Comparison of ENCODE assay signal across 22 cellular contexts in genomic region chr13:101959016-101959415, GRCh38.
DNase-seq lines count a peak whose midpoint lies in the region; ATAC-seq and TF ChIP-seq lines count a peak whose summit lies in the region.
"Had no signal": no experiment of that assay in that cellular context is flagged by ENCODE, and none has a peak within 500 bp of the region (broad histone marks: within the 10 kb centered on the region; RNA-seq: fewer than 3 reads in every experiment).

No MANE protein-coding gene starts in this region.

- H3K4me3 Mint-ChIP-seq in WTC11, result no peak overlapping the region
- no peak overlapping the region for H3K4me3 Mint-ChIP-seq in activated CD4-positive, alpha-beta T cell treated with anti-CD3 and anti-CD28 coated beads for 36 hours
- H3K4me3 Mint-ChIP-seq: HFFc6 had no signal

- POLR2A ChIA-PET in WTC11 (lab: Charles Lee), result no interaction called here
- POLR2A ChIA-PET in activated CD4-positive, alpha-beta T cell treated with anti-CD3 and anti-CD28 coated beads for 36 hours (lab: Charles Lee), result no interaction called here

- peaks cover 8% of the 10 kb centered on the region for H3K4me1 Mint-ChIP-seq in WTC11
- H3K4me1 Mint-ChIP-seq in activated CD4-positive, alpha-beta T cell treated with anti-CD3 and anti-CD28 coated beads for 36 hours, result no peaks in the 10 kb centered on the region

- no peak for TF ChIP-seq EP300 in upper lobe of left lung (IDR thresholded peaks at IDR 0.05)

- no peak for TF ChIP-seq POLR2A in upper lobe of left lung (IDR thresholded peaks at IDR 0.05)

- H3K4me1 ChIP-seq in upper lobe of left lung, result peaks cover 0 to 5% (median 0%) of the 10 kb centered on the region in 4 donors

- no peaks in the 10 kb centered on the region for H3K36me3 ChIP-seq in upper lobe of left lung

- H3K9me3 Mint-ChIP-seq in WTC11, result peaks cover 8% of the 10 kb centered on the region
- no peaks in the 10 kb centered on the region for H3K9me3 Mint-ChIP-seq in activated CD4-positive, alpha-beta T cell treated with anti-CD3 and anti-CD28 coated beads for 36 hours (ENCODE audit: low read depth)

- no peak overlapping the region for H3K27ac Mint-ChIP-seq in WTC11
- no peak overlapping the region for H3K27ac Mint-ChIP-seq in activated CD4-positive, alpha-beta T cell treated with anti-CD3 and anti-CD28 coated beads for 36 hours
- H3K27ac Mint-ChIP-seq: HFFc6 had no signal

- intact Hi-C loops in left colon (cut with DNase I, micrococcal nuclease), result no loop called here
- intact Hi-C loops in activated CD4-positive, alpha-beta T cell treated with anti-CD3 and anti-CD28 coated beads for 36 hours (cut with DNase I, micrococcal nuclease), result no loop called here

- 0 out of 2 replicates have a peak, but pooled peaks have one; percentile 6 for TF ChIP-seq CTCF in 22Rv1 (IDR thresholded peaks at IDR 0.05)
- TF ChIP-seq CTCF in WTC11 (IDR thresholded peaks at IDR 0.05), result no peak
- TF ChIP-seq CTCF in upper lobe of left lung (IDR thresholded peaks at IDR 0.05), result no peak

- H3K27ac ChIP-seq in 22Rv1, result no peak overlapping the region
- no peak overlapping the region for H3K27ac ChIP-seq in upper lobe of left lung
- H3K27ac ChIP-seq: GM23248, RWPE1, SK-N-MC had no signal

- no peaks in the 10 kb centered on the region for H3K27me3 Mint-ChIP-seq in WTC11 (ENCODE audit: low read depth)
- H3K27me3 Mint-ChIP-seq in activated CD4-positive, alpha-beta T cell treated with anti-CD3 and anti-CD28 coated beads for 36 hours, result no peaks in the 10 kb centered on the region

- 72 to 73% methylated on average over 5 of the region's 5 CpGs for WGBS in upper lobe of left lung, 2 donors

- peak; percentile 65 for ATAC-seq in WTC11
- peak; percentile 33 for ATAC-seq in left colon
- no peak for ATAC-seq in stimulated activated naive CD8-positive, alpha-beta T cell treated with anti-CD3 and anti-CD28 coated beads, Interleukin-15, Interleukin-2, amounts not matched to agents 100 U/mL and 50 U/mL, for 24 hours
- no peak for ATAC-seq in upper lobe of left lung (ENCODE audit: low FRiP score in 2 of 2)
- ATAC-seq in activated CD4-positive, alpha-beta T cell treated with anti-CD3 and anti-CD28 coated beads for 36 hours, result no peak
- ATAC-seq: Panc1 had no signal

- no peaks in the 10 kb centered on the region for H3K27me3 ChIP-seq in upper lobe of left lung

- no peaks in the 10 kb centered on the region for H3K9me3 ChIP-seq in upper lobe of left lung

- CTCF ChIA-PET in WTC11 (lab: Charles Lee), result interaction anchor here (1.2 to 1.4 kb wide), 3 partner anchors 16 to 132 kb away, joined by 3 to 5 read pairs (median 3); no protein-coding TSS in a partner anchor
- CTCF ChIA-PET in activated CD4-positive, alpha-beta T cell treated with anti-CD3 and anti-CD28 coated beads for 36 hours (lab: Charles Lee), result no interaction called here

- no peak overlapping the region for H3K4me3 ChIP-seq in upper lobe of left lung
- H3K4me3 ChIP-seq: GM23248, SK-N-MC had no signal

- H3K36me3 Mint-ChIP-seq in WTC11, result no peaks in the 10 kb centered on the region
- no peaks in the 10 kb centered on the region for H3K36me3 Mint-ChIP-seq in activated CD4-positive, alpha-beta T cell treated with anti-CD3 and anti-CD28 coated beads for 36 hours (ENCODE audit: low read depth)

- DNase-seq in HT-29 (ENCODE audit: low spot score) (peak; percentile 40), WTC11 (ENCODE audit: low spot score) (peak; percentile 16), left colon (no peak), germinal center (ENCODE audit: low spot score) (no peak), upper lobe of left lung (no peak)
- DNase-seq in stimulated activated naive CD8-positive, alpha-beta T cell treated with anti-CD3 and anti-CD28 coated beads, Interleukin-15, Interleukin-2, amounts not matched to agents 100 U/mL and 50 U/mL, for 24 hours, result no peak
- no peak for DNase-seq in activated CD4-positive, alpha-beta T cell treated with anti-CD3 and anti-CD28 coated beads for 36 hours
- DNase-seq: GM23248, H7, HFFc6, Karpas-422, NCI-H1092 treated with DMSO at 0.1 percent for 48 hours, NCI-H1436, NCI-H187 treated with DMSO at 0.1 percent for 48 hours, NCI-H2107, NCI-H524, NCI-H774, SHP77 treated with DMSO at 0.1 percent for 48 hours had no signal

TF ChIP-seq in WTC11, 78 proteins besides CTCF, POLR2A, EP300 and RAD21:
- TF ChIP-seq ATF2 (CRISPR knock-in tag; IDR thresholded peaks at IDR 0.05; ENCODE audit: borderline replicate concordance, low read depth) (no peak), NFYB (CRISPR knock-in tag; conservative IDR thresholded peaks at IDR 0.05; ENCODE audit: low read depth) (no peak), ZNF232 (CRISPR knock-in tag; IDR thresholded peaks at IDR 0.05) (no peak)
TF ChIP-seq in WTC11: peak in this region for 0.

Comparison
In these comparisons a context has a peak if more than half of its experiments do, and no peak if none do; other contexts are left out.
1. DNase-seq: peak in HT-29 (single experiment) and WTC11 (single experiment); none in left colon (0 of 2), stimulated activated naive CD8-positive, alpha-beta T cell treated with anti-CD3 and anti-CD28 coated beads, Interleukin-15, Interleukin-2, amounts not matched to agents 100 U/mL and 50 U/mL, for 24 hours (single experiment), germinal center (single experiment), upper lobe of left lung (0 of 2) and activated CD4-positive, alpha-beta T cell treated with anti-CD3 and anti-CD28 coated beads for 36 hours (single experiment).
2. ATAC-seq: peak in WTC11 (single experiment) and left colon (single experiment); none in stimulated activated naive CD8-positive, alpha-beta T cell treated with anti-CD3 and anti-CD28 coated beads, Interleukin-15, Interleukin-2, amounts not matched to agents 100 U/mL and 50 U/mL, for 24 hours (single experiment), upper lobe of left lung (0 of 2) and activated CD4-positive, alpha-beta T cell treated with anti-CD3 and anti-CD28 coated beads for 36 hours (single experiment).